ENCODE assay signal across 1 cellular context in the genomic region with DNA sequence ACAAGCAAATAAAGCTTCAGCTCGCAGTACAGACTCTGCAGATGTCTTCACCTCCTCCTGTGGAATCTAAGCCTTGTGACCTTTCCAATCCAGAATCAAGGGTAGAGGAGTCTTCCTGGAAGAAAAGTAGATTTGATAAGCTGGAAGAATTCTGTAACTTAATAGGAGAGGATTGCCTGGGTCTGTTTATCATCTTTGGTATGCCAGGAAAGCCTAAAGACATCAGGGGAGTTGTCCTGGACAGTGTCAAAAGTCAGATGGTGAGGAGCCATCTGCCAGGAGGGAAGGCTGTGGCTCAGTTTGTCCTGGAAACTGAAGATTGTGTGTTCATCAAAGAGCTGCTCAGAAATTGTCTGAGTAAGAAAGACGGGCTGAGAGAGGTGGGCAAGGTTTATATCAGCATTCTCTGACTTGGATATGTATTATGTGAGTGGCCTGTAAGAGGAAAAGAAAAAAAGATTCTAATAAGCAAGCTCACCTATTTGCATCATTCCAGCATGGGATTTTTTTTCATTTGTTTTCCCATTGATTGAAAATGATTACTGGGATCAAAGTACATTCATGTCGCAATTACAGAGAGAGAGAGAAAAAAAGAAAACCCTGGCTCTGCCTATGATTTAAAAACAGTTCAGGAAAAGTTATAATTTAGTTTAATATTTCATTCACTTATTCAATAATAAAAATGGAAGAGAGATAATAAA.
TF ChIP-seq lines count a peak whose summit lies in the region.

No MANE protein-coding gene starts in this region.

TF ChIP-seq in HepG2, 621 proteins besides CTCF, POLR2A, EP300 and RAD21 (continued from another document and continues in another):
- TF ChIP-seq TOPORS (CRISPR knock-in tag; IDR thresholded peaks at IDR 0.05) (no peak), ETV6 (CRISPR knock-in tag; conservative IDR thresholded peaks at IDR 0.05) (no peak), ZFY (CRISPR knock-in tag; IDR thresholded peaks at IDR 0.05) (no peak), ZNF230 (CRISPR knock-in tag; IDR thresholded peaks at IDR 0.05) (no peak), ESRRA (CRISPR knock-in tag; IDR thresholded peaks at IDR 0.05; ENCODE audit: low read depth) (no peak), ZNF652 (CRISPR knock-in tag; IDR thresholded peaks at IDR 0.05; ENCODE audit: borderline replicate concordance, low read depth) (no peak), KLF6 (CRISPR knock-in tag; IDR thresholded peaks at IDR 0.05) (0 out of 2 replicates have a peak, but pooled peaks have one; percentile 25), ZNF567 (CRISPR knock-in tag; IDR thresholded peaks at IDR 0.05; ENCODE audit: borderline replicate concordance) (no peak), ZBTB21 (CRISPR knock-in tag; IDR thresholded peaks at IDR 0.05) (no peak), NCOA2 (CRISPR knock-in tag; IDR thresholded peaks at IDR 0.05) (peak; percentile 42; the same call in 1 of the 2 replicates), RARG (CRISPR knock-in tag; IDR thresholded peaks at IDR 0.05; ENCODE audit: low read depth) (no peak), NCOR1 (IDR thresholded peaks at IDR 0.05; ENCODE audit: borderline replicate concordance, low read length) (peak; percentile 98), DNMT1 (CRISPR knock-in tag; IDR thresholded peaks at IDR 0.05) (no peak), ZNF160 (CRISPR knock-in tag; IDR thresholded peaks at IDR 0.05) (no peak), GLI4 (CRISPR knock-in tag; IDR thresholded peaks at IDR 0.05; ENCODE audit: borderline replicate concordance) (no peak), ZSCAN9 (CRISPR knock-in tag; IDR thresholded peaks at IDR 0.05; ENCODE audit: borderline replicate concordance) (peak; percentile 30; the same call in 1 of the 2 replicates), ZNF530 (CRISPR knock-in tag; IDR thresholded peaks at IDR 0.05; ENCODE audit: low read depth) (no peak), ISX (CRISPR knock-in tag; conservative IDR thresholded peaks at IDR 0.05) (no peak), AHR (CRISPR knock-in tag; IDR thresholded peaks at IDR 0.05) (no peak), KDM5A (IDR thresholded peaks at IDR 0.05; ENCODE audit: borderline replicate concordance, low read length) (peak; percentile 30; the same call in 1 of the 2 replicates), ZFP41 (CRISPR knock-in tag; IDR thresholded peaks at IDR 0.05; ENCODE audit: borderline replicate concordance) (no peak), ZNF782 (CRISPR knock-in tag; IDR thresholded peaks at IDR 0.05; ENCODE audit: borderline replicate concordance) (no peak), MAFF (IDR thresholded peaks at IDR 0.05; ENCODE audit: low read depth, low read length) (0 out of 2 replicates have a peak, but pooled peaks have one; percentile 3), KAT7 (CRISPR knock-in tag; IDR thresholded peaks at IDR 0.05; ENCODE audit: borderline replicate concordance) (no peak)
- TF ChIP-seq, protein P1, sequence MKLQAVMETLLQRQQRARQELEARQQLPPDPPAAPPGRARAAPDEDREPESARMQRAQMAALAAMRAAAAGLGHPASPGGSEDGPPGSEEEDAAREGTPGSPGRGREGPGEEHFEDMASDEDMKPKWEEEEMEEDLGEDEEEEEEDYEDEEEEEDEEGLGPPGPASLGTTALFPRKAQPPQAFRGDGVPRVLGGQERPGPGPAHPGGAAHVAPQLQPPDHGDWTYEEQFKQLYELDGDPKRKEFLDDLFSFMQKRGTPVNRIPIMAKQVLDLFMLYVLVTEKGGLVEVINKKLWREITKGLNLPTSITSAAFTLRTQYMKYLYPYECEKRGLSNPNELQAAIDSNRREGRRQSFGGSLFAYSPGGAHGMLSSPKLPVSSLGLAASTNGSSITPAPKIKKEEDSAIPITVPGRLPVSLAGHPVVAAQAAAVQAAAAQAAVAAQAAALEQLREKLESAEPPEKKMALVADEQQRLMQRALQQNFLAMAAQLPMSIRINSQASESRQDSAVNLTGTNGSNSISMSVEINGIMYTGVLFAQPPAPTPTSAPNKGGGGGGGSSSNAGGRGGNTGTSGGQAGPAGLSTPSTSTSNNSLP (IDR thresholded peaks at IDR 0.05; ENCODE audit: low read depth, low read length) = peak; percentile 98
- TF ChIP-seq, protein P2, sequence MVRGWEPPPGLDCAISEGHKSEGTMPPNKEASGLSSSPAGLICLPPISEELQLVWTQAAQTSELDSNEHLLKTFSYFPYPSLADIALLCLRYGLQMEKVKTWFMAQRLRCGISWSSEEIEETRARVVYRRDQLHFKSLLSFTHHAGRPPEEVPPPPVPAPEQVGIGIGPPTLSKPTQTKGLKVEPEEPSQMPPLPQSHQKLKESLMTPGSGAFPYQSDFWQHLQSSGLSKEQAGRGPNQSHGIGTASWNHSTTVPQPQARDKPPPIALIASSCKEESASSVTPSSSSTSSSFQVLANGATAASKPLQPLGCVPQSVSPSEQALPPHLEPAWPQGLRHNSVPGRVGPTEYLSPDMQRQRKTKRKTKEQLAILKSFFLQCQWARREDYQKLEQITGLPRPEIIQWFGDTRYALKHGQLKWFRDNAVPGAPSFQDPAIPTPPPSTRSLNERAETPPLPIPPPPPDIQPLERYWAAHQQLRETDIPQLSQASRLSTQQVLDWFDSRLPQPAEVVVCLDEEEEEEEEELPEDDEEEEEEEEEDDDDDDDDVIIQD (CRISPR knock-in tag; IDR thresholded peaks at IDR 0.05; ENCODE audit: low read depth) = 0 out of 2 replicates have a peak, but pooled peaks have one; percentile 24
- TF ChIP-seq, protein P3, sequence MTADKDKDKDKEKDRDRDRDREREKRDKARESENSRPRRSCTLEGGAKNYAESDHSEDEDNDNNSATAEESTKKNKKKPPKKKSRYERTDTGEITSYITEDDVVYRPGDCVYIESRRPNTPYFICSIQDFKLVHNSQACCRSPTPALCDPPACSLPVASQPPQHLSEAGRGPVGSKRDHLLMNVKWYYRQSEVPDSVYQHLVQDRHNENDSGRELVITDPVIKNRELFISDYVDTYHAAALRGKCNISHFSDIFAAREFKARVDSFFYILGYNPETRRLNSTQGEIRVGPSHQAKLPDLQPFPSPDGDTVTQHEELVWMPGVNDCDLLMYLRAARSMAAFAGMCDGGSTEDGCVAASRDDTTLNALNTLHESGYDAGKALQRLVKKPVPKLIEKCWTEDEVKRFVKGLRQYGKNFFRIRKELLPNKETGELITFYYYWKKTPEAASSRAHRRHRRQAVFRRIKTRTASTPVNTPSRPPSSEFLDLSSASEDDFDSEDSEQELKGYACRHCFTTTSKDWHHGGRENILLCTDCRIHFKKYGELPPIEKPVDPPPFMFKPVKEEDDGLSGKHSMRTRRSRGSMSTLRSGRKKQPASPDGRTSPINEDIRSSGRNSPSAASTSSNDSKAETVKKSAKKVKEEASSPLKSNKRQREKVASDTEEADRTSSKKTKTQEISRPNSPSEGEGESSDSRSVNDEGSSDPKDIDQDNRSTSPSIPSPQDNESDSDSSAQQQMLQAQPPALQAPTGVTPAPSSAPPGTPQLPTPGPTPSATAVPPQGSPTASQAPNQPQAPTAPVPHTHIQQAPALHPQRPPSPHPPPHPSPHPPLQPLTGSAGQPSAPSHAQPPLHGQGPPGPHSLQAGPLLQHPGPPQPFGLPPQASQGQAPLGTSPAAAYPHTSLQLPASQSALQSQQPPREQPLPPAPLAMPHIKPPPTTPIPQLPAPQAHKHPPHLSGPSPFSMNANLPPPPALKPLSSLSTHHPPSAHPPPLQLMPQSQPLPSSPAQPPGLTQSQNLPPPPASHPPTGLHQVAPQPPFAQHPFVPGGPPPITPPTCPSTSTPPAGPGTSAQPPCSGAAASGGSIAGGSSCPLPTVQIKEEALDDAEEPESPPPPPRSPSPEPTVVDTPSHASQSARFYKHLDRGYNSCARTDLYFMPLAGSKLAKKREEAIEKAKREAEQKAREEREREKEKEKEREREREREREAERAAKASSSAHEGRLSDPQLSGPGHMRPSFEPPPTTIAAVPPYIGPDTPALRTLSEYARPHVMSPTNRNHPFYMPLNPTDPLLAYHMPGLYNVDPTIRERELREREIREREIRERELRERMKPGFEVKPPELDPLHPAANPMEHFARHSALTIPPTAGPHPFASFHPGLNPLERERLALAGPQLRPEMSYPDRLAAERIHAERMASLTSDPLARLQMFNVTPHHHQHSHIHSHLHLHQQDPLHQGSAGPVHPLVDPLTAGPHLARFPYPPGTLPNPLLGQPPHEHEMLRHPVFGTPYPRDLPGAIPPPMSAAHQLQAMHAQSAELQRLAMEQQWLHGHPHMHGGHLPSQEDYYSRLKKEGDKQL (CRISPR knock-in tag; IDR thresholded peaks at IDR 0.05; ENCODE audit: low read depth) = 0 out of 2 replicates have a peak, but pooled peaks have one; percentile 11
- TF ChIP-seq, protein P4, sequence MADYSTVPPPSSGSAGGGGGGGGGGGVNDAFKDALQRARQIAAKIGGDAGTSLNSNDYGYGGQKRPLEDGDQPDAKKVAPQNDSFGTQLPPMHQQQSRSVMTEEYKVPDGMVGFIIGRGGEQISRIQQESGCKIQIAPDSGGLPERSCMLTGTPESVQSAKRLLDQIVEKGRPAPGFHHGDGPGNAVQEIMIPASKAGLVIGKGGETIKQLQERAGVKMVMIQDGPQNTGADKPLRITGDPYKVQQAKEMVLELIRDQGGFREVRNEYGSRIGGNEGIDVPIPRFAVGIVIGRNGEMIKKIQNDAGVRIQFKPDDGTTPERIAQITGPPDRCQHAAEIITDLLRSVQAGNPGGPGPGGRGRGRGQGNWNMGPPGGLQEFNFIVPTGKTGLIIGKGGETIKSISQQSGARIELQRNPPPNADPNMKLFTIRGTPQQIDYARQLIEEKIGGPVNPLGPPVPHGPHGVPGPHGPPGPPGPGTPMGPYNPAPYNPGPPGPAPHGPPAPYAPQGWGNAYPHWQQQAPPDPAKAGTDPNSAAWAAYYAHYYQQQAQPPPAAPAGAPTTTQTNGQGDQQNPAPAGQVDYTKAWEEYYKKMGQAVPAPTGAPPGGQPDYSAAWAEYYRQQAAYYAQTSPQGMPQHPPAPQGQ (CRISPR knock-in tag; IDR thresholded peaks at IDR 0.05; ENCODE audit: borderline replicate concordance) = no peak
- TF ChIP-seq, protein P5, sequence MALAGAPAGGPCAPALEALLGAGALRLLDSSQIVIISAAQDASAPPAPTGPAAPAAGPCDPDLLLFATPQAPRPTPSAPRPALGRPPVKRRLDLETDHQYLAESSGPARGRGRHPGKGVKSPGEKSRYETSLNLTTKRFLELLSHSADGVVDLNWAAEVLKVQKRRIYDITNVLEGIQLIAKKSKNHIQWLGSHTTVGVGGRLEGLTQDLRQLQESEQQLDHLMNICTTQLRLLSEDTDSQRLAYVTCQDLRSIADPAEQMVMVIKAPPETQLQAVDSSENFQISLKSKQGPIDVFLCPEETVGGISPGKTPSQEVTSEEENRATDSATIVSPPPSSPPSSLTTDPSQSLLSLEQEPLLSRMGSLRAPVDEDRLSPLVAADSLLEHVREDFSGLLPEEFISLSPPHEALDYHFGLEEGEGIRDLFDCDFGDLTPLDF (CRISPR knock-in tag; IDR thresholded peaks at IDR 0.05) = no peak
- TF ChIP-seq, protein P6, sequence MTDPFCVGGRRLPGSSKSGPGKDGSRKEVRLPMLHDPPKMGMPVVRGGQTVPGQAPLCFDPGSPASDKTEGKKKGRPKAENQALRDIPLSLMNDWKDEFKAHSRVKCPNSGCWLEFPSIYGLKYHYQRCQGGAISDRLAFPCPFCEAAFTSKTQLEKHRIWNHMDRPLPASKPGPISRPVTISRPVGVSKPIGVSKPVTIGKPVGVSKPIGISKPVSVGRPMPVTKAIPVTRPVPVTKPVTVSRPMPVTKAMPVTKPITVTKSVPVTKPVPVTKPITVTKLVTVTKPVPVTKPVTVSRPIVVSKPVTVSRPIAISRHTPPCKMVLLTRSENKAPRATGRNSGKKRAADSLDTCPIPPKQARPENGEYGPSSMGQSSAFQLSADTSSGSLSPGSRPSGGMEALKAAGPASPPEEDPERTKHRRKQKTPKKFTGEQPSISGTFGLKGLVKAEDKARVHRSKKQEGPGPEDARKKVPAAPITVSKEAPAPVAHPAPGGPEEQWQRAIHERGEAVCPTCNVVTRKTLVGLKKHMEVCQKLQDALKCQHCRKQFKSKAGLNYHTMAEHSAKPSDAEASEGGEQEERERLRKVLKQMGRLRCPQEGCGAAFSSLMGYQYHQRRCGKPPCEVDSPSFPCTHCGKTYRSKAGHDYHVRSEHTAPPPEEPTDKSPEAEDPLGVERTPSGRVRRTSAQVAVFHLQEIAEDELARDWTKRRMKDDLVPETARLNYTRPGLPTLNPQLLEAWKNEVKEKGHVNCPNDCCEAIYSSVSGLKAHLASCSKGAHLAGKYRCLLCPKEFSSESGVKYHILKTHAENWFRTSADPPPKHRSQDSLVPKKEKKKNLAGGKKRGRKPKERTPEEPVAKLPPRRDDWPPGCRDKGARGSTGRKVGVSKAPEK (CRISPR knock-in tag; IDR thresholded peaks at IDR 0.05; ENCODE audit: borderline replicate concordance) = no peak
- TF ChIP-seq, protein P7, sequence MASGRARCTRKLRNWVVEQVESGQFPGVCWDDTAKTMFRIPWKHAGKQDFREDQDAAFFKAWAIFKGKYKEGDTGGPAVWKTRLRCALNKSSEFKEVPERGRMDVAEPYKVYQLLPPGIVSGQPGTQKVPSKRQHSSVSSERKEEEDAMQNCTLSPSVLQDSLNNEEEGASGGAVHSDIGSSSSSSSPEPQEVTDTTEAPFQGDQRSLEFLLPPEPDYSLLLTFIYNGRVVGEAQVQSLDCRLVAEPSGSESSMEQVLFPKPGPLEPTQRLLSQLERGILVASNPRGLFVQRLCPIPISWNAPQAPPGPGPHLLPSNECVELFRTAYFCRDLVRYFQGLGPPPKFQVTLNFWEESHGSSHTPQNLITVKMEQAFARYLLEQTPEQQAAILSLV (CRISPR knock-in tag; IDR thresholded peaks at IDR 0.05; ENCODE audit: borderline replicate concordance) = no peak
- TF ChIP-seq, protein P8, sequence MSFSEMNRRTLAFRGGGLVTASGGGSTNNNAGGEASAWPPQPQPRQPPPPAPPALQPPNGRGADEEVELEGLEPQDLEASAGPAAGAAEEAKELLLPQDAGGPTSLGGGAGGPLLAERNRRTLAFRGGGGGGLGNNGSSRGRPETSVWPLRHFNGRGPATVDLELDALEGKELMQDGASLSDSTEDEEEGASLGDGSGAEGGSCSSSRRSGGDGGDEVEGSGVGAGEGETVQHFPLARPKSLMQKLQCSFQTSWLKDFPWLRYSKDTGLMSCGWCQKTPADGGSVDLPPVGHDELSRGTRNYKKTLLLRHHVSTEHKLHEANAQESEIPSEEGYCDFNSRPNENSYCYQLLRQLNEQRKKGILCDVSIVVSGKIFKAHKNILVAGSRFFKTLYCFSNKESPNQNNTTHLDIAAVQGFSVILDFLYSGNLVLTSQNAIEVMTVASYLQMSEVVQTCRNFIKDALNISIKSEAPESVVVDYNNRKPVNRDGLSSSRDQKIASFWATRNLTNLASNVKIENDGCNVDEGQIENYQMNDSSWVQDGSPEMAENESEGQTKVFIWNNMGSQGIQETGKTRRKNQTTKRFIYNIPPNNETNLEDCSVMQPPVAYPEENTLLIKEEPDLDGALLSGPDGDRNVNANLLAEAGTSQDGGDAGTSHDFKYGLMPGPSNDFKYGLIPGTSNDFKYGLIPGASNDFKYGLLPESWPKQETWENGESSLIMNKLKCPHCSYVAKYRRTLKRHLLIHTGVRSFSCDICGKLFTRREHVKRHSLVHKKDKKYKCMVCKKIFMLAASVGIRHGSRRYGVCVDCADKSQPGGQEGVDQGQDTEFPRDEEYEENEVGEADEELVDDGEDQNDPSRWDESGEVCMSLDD (CRISPR knock-in tag; IDR thresholded peaks at IDR 0.05; ENCODE audit: borderline replicate concordance) = no peak
- TF ChIP-seq, protein P9, sequence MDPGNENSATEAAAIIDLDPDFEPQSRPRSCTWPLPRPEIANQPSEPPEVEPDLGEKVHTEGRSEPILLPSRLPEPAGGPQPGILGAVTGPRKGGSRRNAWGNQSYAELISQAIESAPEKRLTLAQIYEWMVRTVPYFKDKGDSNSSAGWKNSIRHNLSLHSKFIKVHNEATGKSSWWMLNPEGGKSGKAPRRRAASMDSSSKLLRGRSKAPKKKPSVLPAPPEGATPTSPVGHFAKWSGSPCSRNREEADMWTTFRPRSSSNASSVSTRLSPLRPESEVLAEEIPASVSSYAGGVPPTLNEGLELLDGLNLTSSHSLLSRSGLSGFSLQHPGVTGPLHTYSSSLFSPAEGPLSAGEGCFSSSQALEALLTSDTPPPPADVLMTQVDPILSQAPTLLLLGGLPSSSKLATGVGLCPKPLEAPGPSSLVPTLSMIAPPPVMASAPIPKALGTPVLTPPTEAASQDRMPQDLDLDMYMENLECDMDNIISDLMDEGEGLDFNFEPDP (CRISPR knock-in tag; conservative IDR thresholded peaks at IDR 0.05) = no peak
